ENCODE assay signal across 22 cellular contexts in the genomic region with DNA sequence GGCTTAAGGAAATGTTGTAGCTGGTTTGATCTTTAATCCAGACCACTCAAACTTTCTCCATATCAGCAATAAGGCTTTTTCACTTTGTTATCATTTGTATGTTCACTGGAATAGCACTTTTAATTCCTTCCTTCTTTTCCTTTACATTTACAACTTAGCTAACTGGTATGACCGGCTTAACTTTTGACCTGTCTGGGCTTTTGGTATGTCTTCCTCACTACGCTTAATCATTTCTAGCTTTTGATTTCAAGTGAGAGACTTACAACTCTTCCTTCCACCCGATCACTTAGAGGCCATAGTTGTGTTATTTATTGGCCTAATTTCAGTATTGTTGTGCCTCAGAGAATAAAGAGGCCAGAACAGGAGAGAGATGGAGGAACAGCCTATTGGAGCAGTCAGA.
A peak's percentile ranks its signal among the peaks of the same experiment; 100 is the strongest.
DNase-seq lines count a peak whose midpoint lies in the region; TF ChIP-seq lines count a peak whose summit lies in the region.
"Had no signal": no experiment of that assay in that cellular context is flagged by ENCODE, and none has a peak within 500 bp of the region (broad histone marks: within the 10 kb centered on the region; RNA-seq: fewer than 3 reads in every experiment).

No MANE protein-coding gene starts in this region.

- H3K79me2 ChIP-seq in smooth muscle cell (ENCODE audit: low read depth): no peaks in the 10 kb centered on the region

- H2BK15ac ChIP-seq in mesenchymal stem cell (ENCODE audit: low read depth, poor library complexity, severe bottlenecking): no peak overlapping the region

- H3K36me3 ChIP-seq in mesenchymal stem cell (ENCODE audit: control insufficient read depth in 1 of 2, insufficient read depth in 2 of 2, low read depth in 1 of 2, low read length in 2 of 2) (no peaks in the 10 kb centered on the region), smooth muscle cell (ENCODE audit: low read depth) (no peaks in the 10 kb centered on the region), left ventricle myocardium inferior (no peaks in the 10 kb centered on the region)
- H3K36me3 ChIP-seq: BE2C; BLaER1 treated with 17β-estradiol and CSF1 and Interleukin-3, amounts not matched to agents 10 nM and 100 nM had no signal

- H3K23ac ChIP-seq in mesenchymal stem cell (ENCODE audit: low read length in 2 of 2): no peak overlapping the region

- no peak overlapping the region for H2AK5ac ChIP-seq in mesenchymal stem cell (ENCODE audit: low read length, severe bottlenecking)

- no peak for TF ChIP-seq CTCF in smooth muscle cell (IDR thresholded peaks at IDR 0.05; ENCODE audit: borderline replicate concordance, insufficient read depth, poor library complexity, severe bottlenecking)
- TF ChIP-seq CTCF in left ventricle myocardium inferior (IDR thresholded peaks at IDR 0.05; ENCODE audit: borderline replicate concordance): no peak

- H3K4me1 ChIP-seq in mesenchymal stem cell (ENCODE audit: control insufficient read depth, insufficient read depth, low read depth, low read length) (no peaks in the 10 kb centered on the region), smooth muscle cell (ENCODE audit: low read depth) (peaks cover 8% of the 10 kb centered on the region), left ventricle myocardium inferior (no peaks in the 10 kb centered on the region)
- H3K4me1 ChIP-seq: A549, BE2C had no signal

- no peak overlapping the region for H2AFZ ChIP-seq in mesenchymal stem cell (ENCODE audit: low read depth, low read length)
- H2AFZ ChIP-seq in smooth muscle cell (ENCODE audit: low read depth): no peak overlapping the region
- H2AFZ ChIP-seq: GM23248 had no signal

- no peaks in the 10 kb centered on the region for H3K79me1 ChIP-seq in mesenchymal stem cell (replicated peaks; ENCODE audit: low read length, poor library complexity, severe bottlenecking)

- H4K91ac ChIP-seq in mesenchymal stem cell (ENCODE audit: low read length): no peak overlapping the region

- H3K4me2 ChIP-seq in mesenchymal stem cell (ENCODE audit: low read length, poor library complexity, severe bottlenecking): no peak overlapping the region
- H3K4me2 ChIP-seq in smooth muscle cell: peak overlapping the region; percentile 56
- H3K4me2 ChIP-seq: A549; BLaER1 treated with 17β-estradiol and CSF1 and Interleukin-3, amounts not matched to agents 10 nM and 100 nM had no signal

- DNase-seq in HT-29 (ENCODE audit: low spot score): peak; percentile 5
- DNase-seq in amniotic epithelial cell (ENCODE audit: low read depth): peak; percentile 31
- DNase-seq in mesenchymal stem cell: peak; percentile 56
- DNase-seq in smooth muscle cell (lab: John Stamatoyannopoulos, UW; ENCODE audit: unreplicated experiment): no peak
- DNase-seq in left ventricle myocardium inferior: no peak
- DNase-seq in NCI-H2029 treated with DMSO at 0.1 percent for 48 hours (lab: John Stamatoyannopoulos, UW): no peak
- no peak for DNase-seq in mesenteric fat pad (ENCODE audit: low spot score)
- DNase-seq: 8988T; ACHN; AML-193; BE2C; CD4-positive, alpha-beta T cell; CD8-positive, alpha-beta memory T cell; DMS 273 treated with DMSO at 0.1 percent for 48 hours; DMS79; EL; GDM1; GM23248; H7 had no signal

- H3K4me3 ChIP-seq in mesenchymal stem cell (ENCODE audit: insufficient read depth in 1 of 2, low read depth in 1 of 2, low read length in 2 of 2): no peak overlapping the region
- no peak overlapping the region for H3K4me3 ChIP-seq in smooth muscle cell
- no peak overlapping the region for H3K4me3 ChIP-seq in left ventricle myocardium inferior
- H3K4me3 ChIP-seq: A549; BLaER1 treated with 17β-estradiol and CSF1 and Interleukin-3, amounts not matched to agents 10 nM and 100 nM; GM12878; GM23248 had no signal

- WGBS in mesenchymal stem cell: 59% methylated on average over 1 of the region's 3 CpGs
- WGBS in smooth muscle cell (ENCODE audit: low lambda C conversion rate): 10% methylated on average over 3 of the region's 3 CpGs

- no peaks in the 10 kb centered on the region for H4K20me1 ChIP-seq in smooth muscle cell (ENCODE audit: low read depth)
- H4K20me1 ChIP-seq: BLaER1 treated with 17β-estradiol and CSF1 and Interleukin-3, amounts not matched to agents 10 nM and 100 nM had no signal

- H4K8ac ChIP-seq in mesenchymal stem cell (ENCODE audit: low read length): no peak overlapping the region

- peaks cover 10 to 11% of the 10 kb centered on the region in 2 experiments for H3K27me3 ChIP-seq in mesenchymal stem cell (ENCODE audit: control insufficient read depth in 1 of 2, insufficient read depth in 1 of 2, low read length in 2 of 2)
- H3K27me3 ChIP-seq in smooth muscle cell (ENCODE audit: low read depth): no peaks in the 10 kb centered on the region
- no peaks in the 10 kb centered on the region for H3K27me3 ChIP-seq in left ventricle myocardium inferior (ENCODE audit: low read depth)
- H3K27me3 ChIP-seq: BE2C; BLaER1 treated with 17β-estradiol and CSF1 and Interleukin-3, amounts not matched to agents 10 nM and 100 nM had no signal

- H3F3A ChIP-seq in smooth muscle cell (ENCODE audit: low read depth): peaks cover 17% of the 10 kb centered on the region

- H3K9me3 ChIP-seq in mesenchymal stem cell (ENCODE audit: control insufficient read depth, low read length): peaks cover 4% of the 10 kb centered on the region
- no peaks in the 10 kb centered on the region for H3K9me3 ChIP-seq in smooth muscle cell (replicated peaks; ENCODE audit: low read depth)
- peaks cover 7% of the 10 kb centered on the region for H3K9me3 ChIP-seq in left ventricle myocardium inferior (replicated peaks)
- H3K9me3 ChIP-seq: BE2C had no signal

- intact Hi-C loops in left ventricle myocardium inferior (cut with micrococcal nuclease): no loop called here

- H3K14ac ChIP-seq in mesenchymal stem cell (ENCODE audit: low read length in 2 of 2): no peak overlapping the region

- H3K18ac ChIP-seq in mesenchymal stem cell (ENCODE audit: low read depth in 1 of 2, low read length in 2 of 2): peak overlapping the region in 1 of 2 experiments; percentile 33

- no peak overlapping the region for H2BK12ac ChIP-seq in mesenchymal stem cell (ENCODE audit: low read length in 2 of 2)

- no peak overlapping the region for H3K27ac ChIP-seq in mesenchymal stem cell (ENCODE audit: low read length, poor library complexity, severe bottlenecking)
- peak overlapping the region; percentile 37 for H3K27ac ChIP-seq in smooth muscle cell (ENCODE audit: low read depth)
- H3K27ac ChIP-seq in left ventricle myocardium inferior (replicated peaks): no peak overlapping the region
- H3K27ac ChIP-seq: A549; BLaER1 treated with 17β-estradiol and CSF1 and Interleukin-3, amounts not matched to agents 10 nM and 100 nM; GM23248 had no signal

- H2BK120ac ChIP-seq in mesenchymal stem cell (ENCODE audit: low read depth, low read length): no peak overlapping the region

- peak overlapping the region in 1 of 2 experiments; percentile 75 for H3K4ac ChIP-seq in mesenchymal stem cell (ENCODE audit: low read depth in 1 of 2, low read length in 2 of 2)

- H3K9ac ChIP-seq in mesenchymal stem cell (ENCODE audit: low read length) (no peak overlapping the region), smooth muscle cell (ENCODE audit: low read depth) (no peak overlapping the region)
- H3K9ac ChIP-seq: BLaER1 treated with 17β-estradiol and CSF1 and Interleukin-3, amounts not matched to agents 10 nM and 100 nM; GM23248 had no signal

- H2BK5ac ChIP-seq in mesenchymal stem cell (ENCODE audit: low read depth, low read length, poor library complexity, severe bottlenecking): no peak overlapping the region

Comparison
In these comparisons a context has a peak if more than half of its experiments do, and no peak if none do; other contexts are left out.
1. DNase-seq: peak in HT-29 (single experiment), amniotic epithelial cell (single experiment) and mesenchymal stem cell (single experiment); none in smooth muscle cell (single experiment), left ventricle myocardium inferior (single experiment), NCI-H2029 treated with DMSO at 0.1 percent for 48 hours (single experiment) and mesenteric fat pad (single experiment).